1 cellular context compared by ENCODE assay signal in genomic region chr14:23063601-23064000, GRCh38.
TF ChIP-seq lines count a peak whose summit lies in the region.

No MANE protein-coding gene starts in this region.

TF ChIP-seq in HCT116, 20 proteins besides CTCF, POLR2A, EP300 and RAD21:
- TF ChIP-seq EZH2 (IDR thresholded peaks at IDR 0.05) (no peak), TCF7L2 (IDR thresholded peaks at IDR 0.05; ENCODE audit: borderline replicate concordance, extremely low read depth, insufficient read depth, insufficient read length) (no peak), ELF1 (IDR thresholded peaks at IDR 0.05; ENCODE audit: borderline replicate concordance, low read depth) (no peak), REST (IDR thresholded peaks at IDR 0.05; ENCODE audit: low read depth) (no peak), CBX3 (IDR thresholded peaks at IDR 0.05; ENCODE audit: low read depth) (no peak), FOSL1 (IDR thresholded peaks at IDR 0.05; ENCODE audit: low read depth) (no peak), CEBPB (IDR thresholded peaks at IDR 0.05; ENCODE audit: low read depth) (no peak), EGR1 (IDR thresholded peaks at IDR 0.05; ENCODE audit: low read depth) (no peak), POLR2AphosphoS5 (IDR thresholded peaks at IDR 0.05; ENCODE audit: low read depth, low read length) (no peak)
